Comparison of ENCODE assay signal across 9 cellular contexts in genomic region chr16:81261049-81261648, GRCh38. TPM values are rescaled to one million over a fixed set of nuclear protein-coding genes. Genes with fewer than 3 reads are reported as not detected.
DNase-seq lines count a peak whose midpoint lies in the region; ATAC-seq, FAIRE-seq and TF ChIP-seq lines count a peak whose summit lies in the region.
"Had no signal": no experiment of that assay in that cellular context is flagged by ENCODE, and none has a peak within 500 bp of the region (broad histone marks: within the 10 kb centered on the region; RNA-seq: fewer than 3 reads in every experiment).

No MANE protein-coding gene starts in this region.

- DNase-seq in CD14-positive monocyte (ENCODE audit: low spot score): no peak
- peak; percentile 22 to 29 for DNase-seq in activated T-cell treated with anti-CD3 and anti-CD28 coated beads, Interleukin-2, amount 50 U/mL, for 72 hours
- DNase-seq in NK-92 (lab: John Stamatoyannopoulos, UW; ENCODE audit: unreplicated experiment): no peak
- DNase-seq in urothelium cell line (ENCODE audit: low spot score): no peak

- H3K9ac ChIP-seq in liver (ENCODE audit: low read depth in 1 of 2, low read length in 2 of 2): no peak overlapping the region

- no peak for FAIRE-seq in urothelium cell line (lab: Jason Lieb, UNC)

- H3K9me3 ChIP-seq in liver (ENCODE audit: control insufficient read depth in 4 of 4, low read length in 3 of 4): no peaks in the 10 kb centered on the region

- peak in 1 of 2 donors; percentile 32 for ATAC-seq in activated T-cell treated with anti-CD3 and anti-CD28 coated beads, Interleukin-2, amount 50 U/mL, for 72 hours (replicated peaks in 1 of 2)
- ATAC-seq in HG03520 (IDR thresholded peaks at IDR 0.05; ENCODE audit: unreplicated experiment): no peak
- no peak for ATAC-seq in GM19397 (IDR thresholded peaks at IDR 0.05; ENCODE audit: unreplicated experiment)

- H3K4me3 Mint-ChIP-seq in CD14-positive monocyte: peak overlapping the region in 1 of 2 donors; percentile 58
- no peak overlapping the region for H3K4me3 Mint-ChIP-seq in activated T-cell treated with anti-CD3 and anti-CD28 coated beads, Interleukin-2, amount 50 U/mL, for 72 hours
- H3K4me3 Mint-ChIP-seq: dendritic cell treated with granulocyte-macrophage colony-stimulating factor and Interleukin-4, amounts not matched to agents 40 ng/mL and 50 ng/mL, for 4 days had no signal

- peaks cover 3% of the 10 kb centered on the region for H3K4me1 Mint-ChIP-seq in CD14-positive monocyte
- H3K4me1 Mint-ChIP-seq in activated T-cell treated with anti-CD3 and anti-CD28 coated beads, Interleukin-2, amount 50 U/mL, for 72 hours (ENCODE audit: low read depth): no peaks in the 10 kb centered on the region

- no peaks in the 10 kb centered on the region for H3K27me3 ChIP-seq in liver (ENCODE audit: control insufficient read depth in 4 of 4, insufficient read depth in 4 of 4, low read length in 3 of 4)

- no peak for TF ChIP-seq EP300 in Ishikawa (IDR thresholded peaks at IDR 0.05; ENCODE audit: borderline replicate concordance)

- H3K27me3 Mint-ChIP-seq in CD14-positive monocyte (ENCODE audit: low read depth in 3 of 3): peaks cover 3 to 6% (median 4%) of the 10 kb centered on the region in 3 donors
- peaks cover 18% of the 10 kb centered on the region for H3K27me3 Mint-ChIP-seq in activated T-cell treated with anti-CD3 and anti-CD28 coated beads, Interleukin-2, amount 50 U/mL, for 72 hours (ENCODE audit: low read depth)

- peaks cover 0 to 7% (median 0%) of the 10 kb centered on the region in 4 donors for H3K4me1 ChIP-seq in liver (ENCODE audit: control insufficient read depth in 4 of 4, insufficient read depth in 4 of 4, low read length in 3 of 4)

- H3K4me3 ChIP-seq in liver (ENCODE audit: low read depth in 1 of 3, low read length in 3 of 3): no peak overlapping the region

- 67% methylated on average over 11 of the region's 11 CpGs for WGBS in liver

- TF ChIP-seq CTCF in CD14-positive monocyte (IDR thresholded peaks at IDR 0.05): peak; percentile 82
- TF ChIP-seq CTCF in liver (IDR thresholded peaks at IDR 0.05; ENCODE audit: low read depth, low read length, missing input control): peak; percentile 56

- TF ChIP-seq RAD21 in Ishikawa (IDR thresholded peaks at IDR 0.05; ENCODE audit: low read depth) (peak; percentile 43), liver (IDR thresholded peaks at IDR 0.05) (peak; percentile 59 to 70)

- no peak overlapping the region for H3K27ac ChIP-seq in liver (ENCODE audit: low read depth in 1 of 2, low read length in 2 of 2)

- intact Hi-C loops in CD14-positive monocyte (cut with micrococcal nuclease): no loop called here

- no peaks in the 10 kb centered on the region for H3K36me3 ChIP-seq in liver (ENCODE audit: control insufficient read depth in 4 of 4, insufficient read depth in 3 of 4, low read depth in 1 of 4, low read length in 3 of 4)

- peak overlapping the region in 1 of 7 donors; percentile 40 for H3K27ac Mint-ChIP-seq in CD14-positive monocyte
- H3K27ac Mint-ChIP-seq in activated T-cell treated with anti-CD3 and anti-CD28 coated beads, Interleukin-2, amount 50 U/mL, for 72 hours: no peak overlapping the region
- H3K27ac Mint-ChIP-seq: dendritic cell treated with granulocyte-macrophage colony-stimulating factor and Interleukin-4, amounts not matched to agents 40 ng/mL and 50 ng/mL, for 4 days had no signal

- H3K36me3 Mint-ChIP-seq in CD14-positive monocyte: no peaks in the 10 kb centered on the region
- H3K36me3 Mint-ChIP-seq in activated T-cell treated with anti-CD3 and anti-CD28 coated beads, Interleukin-2, amount 50 U/mL, for 72 hours (ENCODE audit: insufficient read depth in 2 of 2): no peaks in the 10 kb centered on the region

- peaks cover 0 to 8% (median 3%) of the 10 kb centered on the region in 7 donors for H3K9me3 Mint-ChIP-seq in CD14-positive monocyte
- peaks cover 3 to 4% of the 10 kb centered on the region in 2 donors for H3K9me3 Mint-ChIP-seq in activated T-cell treated with anti-CD3 and anti-CD28 coated beads, Interleukin-2, amount 50 U/mL, for 72 hours
- H3K9me3 Mint-ChIP-seq: dendritic cell treated with granulocyte-macrophage colony-stimulating factor and Interleukin-4, amounts not matched to agents 40 ng/mL and 50 ng/mL, for 4 days had no signal

TF ChIP-seq in Ishikawa, 13 proteins besides CTCF, POLR2A, EP300 and RAD21:
- TF ChIP-seq TCF12 (IDR thresholded peaks at IDR 0.05; ENCODE audit: low read depth) (no peak), CEBPB (IDR thresholded peaks at IDR 0.05) (no peak), ZBTB7A (IDR thresholded peaks at IDR 0.05; ENCODE audit: low read depth) (no peak), EGR1 (IDR thresholded peaks at IDR 0.05) (no peak), MAX (IDR thresholded peaks at IDR 0.05) (no peak)

TF ChIP-seq in liver, 16 proteins besides CTCF, POLR2A, EP300 and RAD21:
- TF ChIP-seq YY1 (IDR thresholded peaks at IDR 0.05) (no peak), HNF4A (conservative IDR thresholded peaks at IDR 0.05) (no peak), RXRA (IDR thresholded peaks at IDR 0.05) (no peak)
TF ChIP-seq in liver: peak in this region for 0.

RNA-seq across cellular contexts. Expression of gene BCO1, which starts 22.7 kb away (rescaled TPM):
- not detected for polyA plus RNA-seq in CD14-positive monocyte
- total RNA-seq in activated T-cell treated with anti-CD3 and anti-CD28 coated beads, Interleukin-2, amount 50 U/mL, for 72 hours: not detected
- under 1 TPM; 0.23 to 0.50 TPM for total RNA-seq in liver
- under 1 TPM; 0.11 to 0.35 TPM for polyA plus RNA-seq in liver

RNA-seq across cellular contexts. Expression of gene GAN, which starts 53.6 kb away (rescaled TPM):
- polyA plus RNA-seq in CD14-positive monocyte: 1 to 10 TPM in 1 of 2 donors, under 1 TPM in 1; 0.89 to 1.0 TPM
- total RNA-seq in activated T-cell treated with anti-CD3 and anti-CD28 coated beads, Interleukin-2, amount 50 U/mL, for 72 hours: 10 to 100 TPM; 21.6 to 22.0 TPM
- total RNA-seq in liver: 1 to 10 TPM; 2.3 to 5.5 TPM
- under 1 TPM; 0.33 to 0.61 TPM for polyA plus RNA-seq in liver

Comparison
In these comparisons a context has a peak if more than half of its experiments do, and no peak if none do; other contexts are left out.
1. DNase-seq: peak in activated T-cell treated with anti-CD3 and anti-CD28 coated beads, Interleukin-2, amount 50 U/mL, for 72 hours (2 of 2); none in CD14-positive monocyte (single experiment), NK-92 (single experiment) and urothelium cell line (single experiment).